9 cellular contexts compared by ENCODE assay signal in the genomic region with DNA sequence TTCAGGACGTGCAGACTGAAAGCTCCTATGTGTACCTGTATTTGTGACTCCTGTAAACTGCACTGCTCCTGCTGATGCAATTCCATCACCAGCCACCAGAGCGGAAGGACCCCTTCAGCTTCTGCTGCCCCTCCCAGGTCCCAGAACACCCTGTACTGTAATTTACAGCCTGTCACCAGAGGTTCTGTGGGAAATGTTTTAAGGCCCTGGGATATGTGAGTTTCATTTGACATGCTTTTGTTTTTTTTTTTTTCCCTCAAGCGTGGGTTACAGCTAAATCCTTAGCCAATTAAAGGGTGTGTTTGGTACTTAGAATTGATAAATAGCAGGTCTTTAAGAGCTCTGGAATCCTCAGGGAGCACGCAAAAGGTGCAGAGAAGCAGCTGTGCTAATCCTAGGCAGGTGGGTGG.
DNase-seq lines count a peak whose midpoint lies in the region; ATAC-seq and TF ChIP-seq lines count a peak whose summit lies in the region.
"Had no signal": no experiment of that assay in that cellular context is flagged by ENCODE, and none has a peak within 500 bp of the region (broad histone marks: within the 10 kb centered on the region; RNA-seq: fewer than 3 reads in every experiment).

No MANE protein-coding gene starts in this region.

- TF ChIP-seq RAD21 in IMR-90 (IDR thresholded peaks at IDR 0.05; ENCODE audit: low read length) = peak; percentile 8; the same call in 1 of the 2 replicates

- ATAC-seq in GM21367 (IDR thresholded peaks at IDR 0.05; ENCODE audit: unreplicated experiment) (peak; percentile 43), IMR-90 (ENCODE audit: low read depth) (no peak)
- no peak for ATAC-seq in effector memory CD8-positive, alpha-beta T cell (replicated peaks)

- H3K9me3 ChIP-seq in DOHH2 (ENCODE audit: control insufficient read depth, insufficient read depth, low read length) = no peaks in the 10 kb centered on the region
- no peaks in the 10 kb centered on the region for H3K9me3 ChIP-seq in IMR-90 (ENCODE audit: control insufficient read depth, insufficient read depth, low read length)
- no peaks in the 10 kb centered on the region for H3K9me3 ChIP-seq in iPS DF 6.9 (ENCODE audit: control insufficient read depth, insufficient read depth, low read length)

- intact Hi-C loops in IMR-90 (cut with micrococcal nuclease) = no loop called here

- H2AFZ ChIP-seq in IMR-90 (replicated peaks; ENCODE audit: low read length, poor library complexity) = no peak overlapping the region

- H3K18ac ChIP-seq in IMR-90 (ENCODE audit: low read depth, low read length) = no peak overlapping the region

- H4K20me1 ChIP-seq in DOHH2 (ENCODE audit: control insufficient read depth, insufficient read depth, low read depth, low read length) (no peaks in the 10 kb centered on the region), IMR-90 (ENCODE audit: insufficient read depth, low read length) (no peaks in the 10 kb centered on the region)

- dilution Hi-C loops in IMR-90 (cut with HindIII; ENCODE audit: low sequenced_read_pairs, unreplicated experiment) = no loop called here

- peak; percentile 72 for TF ChIP-seq CTCF in DOHH2 (IDR thresholded peaks at IDR 0.05; ENCODE audit: low read depth, low read length, poor library complexity, severe bottlenecking)
- 0 out of 2 replicates have a peak, but pooled peaks have one; percentile 23 for TF ChIP-seq CTCF in IMR-90 (conservative IDR thresholded peaks at IDR 0.05; ENCODE audit: low read depth, low read length)
- peak; percentile 59; the same call in 1 of the 2 replicates for TF ChIP-seq CTCF in RWPE1 (conservative IDR thresholded peaks at IDR 0.05; ENCODE audit: low read depth)

- H4K8ac ChIP-seq in IMR-90 (ENCODE audit: low read depth in 2 of 2, low read length in 2 of 2) = no peak overlapping the region

- no peak overlapping the region for H2BK20ac ChIP-seq in IMR-90 (ENCODE audit: low read depth, low read length)

- H3K36me3 Mint-ChIP-seq in effector memory CD8-positive, alpha-beta T cell (ENCODE audit: insufficient read depth) = no peaks in the 10 kb centered on the region

- H3K4me3 Mint-ChIP-seq in effector memory CD8-positive, alpha-beta T cell = no peak overlapping the region

- no peak overlapping the region for H4K5ac ChIP-seq in IMR-90 (ENCODE audit: low read depth, low read length)

- H3K9ac ChIP-seq in IMR-90 (ENCODE audit: low read depth, low read length) = no peak overlapping the region

- peak overlapping the region; percentile 57 for H3K4me3 ChIP-seq in DOHH2 (ENCODE audit: low read length)
- H3K4me3 ChIP-seq in IMR-90 (ENCODE audit: insufficient read depth, low read depth, low read length) = no peak overlapping the region
- H3K4me3 ChIP-seq in iPS DF 6.9 (ENCODE audit: low read length) = no peak overlapping the region
- H3K4me3 ChIP-seq: lung had no signal

- no peak overlapping the region for H3K14ac ChIP-seq in IMR-90 (replicated peaks; ENCODE audit: low read depth, low read length)

- no TSS peak for BruUV-seq in IMR-90 (replicated peaks; lab: Mats Ljungman, UMichigan)

- no peaks in the 10 kb centered on the region for H3K9me2 ChIP-seq in DOHH2 (replicated peaks; ENCODE audit: control insufficient read depth, low read length)

- H4K91ac ChIP-seq in IMR-90 (ENCODE audit: insufficient read depth, low read depth, low read length) = no peak overlapping the region

- 83% methylated on average over 1 of the region's 4 CpGs; no CpG with 5 or more reads in 1 of the 2 experiments for WGBS in IMR-90 (ENCODE audit: extremely low coverage in 2 of 2, insufficient read length in 1 of 2), 2 experiments
- no CpG with 5 or more reads among the region's 4 CpGs for WGBS in iPS DF 6.9 (ENCODE audit: insufficient coverage, insufficient read length)

- H3K36me3 ChIP-seq in DOHH2 (ENCODE audit: control insufficient read depth, low read length) = no peaks in the 10 kb centered on the region
- H3K36me3 ChIP-seq in IMR-90 (ENCODE audit: control insufficient read depth, insufficient read depth, low read length) = no peaks in the 10 kb centered on the region
- no peaks in the 10 kb centered on the region for H3K36me3 ChIP-seq in iPS DF 6.9 (ENCODE audit: control insufficient read depth, insufficient read depth, low read length)

- in situ Hi-C loops in IMR-90 (cut with MboI; ENCODE audit: low sequenced_read_pairs) = no loop called here

- no peaks in the 10 kb centered on the region for H3K27me3 Mint-ChIP-seq in effector memory CD8-positive, alpha-beta T cell

- H3K9me1 ChIP-seq in IMR-90 (ENCODE audit: insufficient read depth, low read length) = peaks cover 12% of the 10 kb centered on the region

- no peak overlapping the region for H2BK5ac ChIP-seq in IMR-90 (ENCODE audit: low read depth, low read length, poor library complexity, severe bottlenecking)

- H3K27ac ChIP-seq in DOHH2 (ENCODE audit: low read depth, low read length) (peak overlapping the region; percentile 76), IMR-90 (ENCODE audit: insufficient read depth, low read length) (no peak overlapping the region), RWPE1 (peak overlapping the region; percentile 40), iPS DF 6.9 (ENCODE audit: low read length) (no peak overlapping the region)

- H3K27me3 ChIP-seq in DOHH2 (ENCODE audit: control insufficient read depth, low read length) (no peaks in the 10 kb centered on the region), IMR-90 (ENCODE audit: control insufficient read depth, insufficient read depth, low read length) (no peaks in the 10 kb centered on the region), iPS DF 6.9 (ENCODE audit: control insufficient read depth, insufficient read depth, low read length) (no peaks in the 10 kb centered on the region)

- CTCF ChIA-PET in IMR-90 (lab: Yijun Ruan, JAX) = interaction anchor here (0.8 to 1.2 kb wide), 4 partner anchors 12 to 47 kb away, joined by 3 to 4 read pairs (median 4); no protein-coding TSS in a partner anchor
- CTCF ChIA-PET in RWPE1 (lab: Yijun Ruan, JAX) = interaction anchor here (0.6 kb wide), 1 partner anchor 1375 kb away, joined by 3 read pairs; no protein-coding TSS in a partner anchor

- no peak overlapping the region for H2AK5ac ChIP-seq in IMR-90 (ENCODE audit: low read depth, low read length)

- peak overlapping the region; percentile 95 for H3K4me2 ChIP-seq in DOHH2 (ENCODE audit: low read length)
- no peak overlapping the region for H3K4me2 ChIP-seq in IMR-90 (ENCODE audit: low read depth, low read length)

- H2BK120ac ChIP-seq in IMR-90 (ENCODE audit: low read depth, low read length) = no peak overlapping the region

- no peak overlapping the region for H2AK9ac ChIP-seq in IMR-90 (replicated peaks; ENCODE audit: low read depth, low read length, poor library complexity)

- no peak overlapping the region for H2BK15ac ChIP-seq in IMR-90 (ENCODE audit: low read depth, low read length)

- H3F3A ChIP-seq in DOHH2 (ENCODE audit: control insufficient read depth, insufficient read depth) = no peaks in the 10 kb centered on the region

- H3K4me1 Mint-ChIP-seq in effector memory CD8-positive, alpha-beta T cell (ENCODE audit: low read depth in 2 of 2) = no peaks in the 10 kb centered on the region

- H3K9me3 Mint-ChIP-seq in effector memory CD8-positive, alpha-beta T cell = no peaks in the 10 kb centered on the region

- H3K4me1 ChIP-seq in DOHH2 (ENCODE audit: control insufficient read depth, low read length) (peaks cover 33% of the 10 kb centered on the region), IMR-90 (ENCODE audit: control insufficient read depth, insufficient read depth, low read length) (peaks cover 10% of the 10 kb centered on the region), iPS DF 6.9 (ENCODE audit: control insufficient read depth, insufficient read depth, low read length) (0 out of 2 replicates have a peak, but pooled peaks cover 1% of the 10 kb centered on the region)

- H3K56ac ChIP-seq in IMR-90 (ENCODE audit: extremely low read depth, insufficient read depth, low read length) = no peak overlapping the region

- POLR2A ChIA-PET in IMR-90 (lab: Charles Lee; ENCODE audit: unreplicated experiment) (no interaction called here), RWPE1 (lab: Yijun Ruan, JAX; ENCODE audit: low non-redundant PET) (no interaction called here)

- no peak overlapping the region for H3K27ac Mint-ChIP-seq in effector memory CD8-positive, alpha-beta T cell

- H3K79me1 ChIP-seq in IMR-90 (ENCODE audit: low read depth in 1 of 2, low read length in 2 of 2) = no peaks in the 10 kb centered on the region

- DNase-seq in IMR-90 = no peak
- no peak for DNase-seq in RWPE1 (ENCODE audit: low spot score)
- DNase-seq in iPS DF 6.9 (ENCODE audit: low read depth, low spot score) = peak; percentile 67
- DNase-seq in effector memory CD8-positive, alpha-beta T cell = no peak
- DNase-seq in midbrain (lab: John Stamatoyannopoulos, UW) = no peak
- DNase-seq in activated gamma-delta T cell treated with Interleukin-2 at 50 U/mL for 16 hours = no peak

- no peaks in the 10 kb centered on the region for H3K79me2 ChIP-seq in DOHH2 (ENCODE audit: control insufficient read depth, low read length)

- H3K4ac ChIP-seq in IMR-90 (ENCODE audit: low read depth, low read length) = no peak overlapping the region

- no peak overlapping the region for H3K23ac ChIP-seq in IMR-90 (ENCODE audit: low read depth, low read length)

- no peak for TF ChIP-seq POLR2A in IMR-90 (IDR thresholded peaks at IDR 0.05; ENCODE audit: low read depth, low read length)

TF ChIP-seq in IMR-90, 13 proteins besides CTCF, POLR2A, EP300 and RAD21:
- TF ChIP-seq RFX5 (IDR thresholded peaks at IDR 0.05; ENCODE audit: low read depth, low read length) (no peak), MAZ (IDR thresholded peaks at IDR 0.05; ENCODE audit: borderline replicate concordance, low read depth, low read length) (no peak), SMC3 (IDR thresholded peaks at IDR 0.05; ENCODE audit: low read depth, low read length) (no peak)

Comparison
In these comparisons a context has a peak if more than half of its experiments do, and no peak if none do; other contexts are left out.
1. H3K27ac ChIP-seq: peak in DOHH2 (single experiment) and RWPE1 (single experiment); none in IMR-90 (single experiment) and iPS DF 6.9 (single experiment).
2. Peak in every context shown above with its lines, with median percentiles within 50 percentile points of each other: CTCF ChIP-seq.